ENCODE assay signal across 14 cellular contexts in genomic region chr2:127051116-127051779, GRCh38. TPM values are rescaled to one million over a fixed set of nuclear protein-coding genes. Genes with fewer than 3 reads are reported as not detected.
A peak's percentile ranks its signal among the peaks of the same experiment; 100 is the strongest.
DNase-seq lines count a peak whose midpoint lies in the region; ATAC-seq and TF ChIP-seq lines count a peak whose summit lies in the region.
"Had no signal": no experiment of that assay in that cellular context is flagged by ENCODE, and none has a peak within 500 bp of the region (broad histone marks: within the 10 kb centered on the region; RNA-seq: fewer than 3 reads in every experiment).

No MANE protein-coding gene starts in this region.

- H3K27ac ChIP-seq in left ventricle myocardium inferior (replicated peaks) (no peak overlapping the region), sigmoid colon (no peak overlapping the region)
- no peak overlapping the region for H3K27ac ChIP-seq in CD8-positive, alpha-beta T cell (ENCODE audit: low read depth, low read length)
- H3K27ac ChIP-seq: brain microvascular endothelial cell had no signal

- H3K4me3 Mint-ChIP-seq in CD8-positive, alpha-beta T cell, result no peak overlapping the region

- TF ChIP-seq CTCF in GM12872 (IDR thresholded peaks at IDR 0.05; ENCODE audit: insufficient read depth, low read depth, low read length), result 0 out of 3 replicates have a peak, but pooled peaks have one; percentile 11
- TF ChIP-seq CTCF in left ventricle myocardium inferior (IDR thresholded peaks at IDR 0.05; ENCODE audit: borderline replicate concordance), result no peak
- TF ChIP-seq CTCF in sigmoid colon (IDR thresholded peaks at IDR 0.05), result no peak
- no peak for TF ChIP-seq CTCF in CD8-positive, alpha-beta T cell (IDR thresholded peaks at IDR 0.05)

- H3K27me3 Mint-ChIP-seq in CD8-positive, alpha-beta T cell (ENCODE audit: low read depth), result no peaks in the 10 kb centered on the region

- POLR2A ChIA-PET in CD8-positive, alpha-beta T cell (lab: Charles Lee), result no interaction called here

- peaks cover 6% of the 10 kb centered on the region for H3K36me3 ChIP-seq in left ventricle myocardium inferior
- peaks cover 0 to 26% (median 4%) of the 10 kb centered on the region in 4 donors for H3K36me3 ChIP-seq in sigmoid colon
- no peaks in the 10 kb centered on the region for H3K36me3 ChIP-seq in CD8-positive, alpha-beta T cell (ENCODE audit: insufficient read depth, low read length)

- TF ChIP-seq POLR2A in sigmoid colon (IDR thresholded peaks at IDR 0.05), result no peak

- intact Hi-C loops in left ventricle myocardium inferior (cut with micrococcal nuclease), result no loop called here
- intact Hi-C loops in sigmoid colon (cut with DNase I), result no loop called here
- intact Hi-C loops in CD8-positive, alpha-beta T cell (cut with DNase I, micrococcal nuclease), result no loop called here

- H3K9me3 Mint-ChIP-seq in CD8-positive, alpha-beta T cell, result no peaks in the 10 kb centered on the region
- H3K9me3 Mint-ChIP-seq: activated T-helper 2 cell treated with anti-CD3 and anti-CD28 coated beads, Interferon-gamma antibody, Interleukin-2, Interleukin-4, amounts not matched to agents 10 μg/mL and 5 μg/mL and 100 μg/mL, durations not matched to agents 14 hours and 24 hours and 36 hours had no signal

- peaks cover 9% of the 10 kb centered on the region for H3K4me1 Mint-ChIP-seq in CD8-positive, alpha-beta T cell (ENCODE audit: low read depth)

- H3K27ac Mint-ChIP-seq in CD8-positive, alpha-beta T cell, result no peak overlapping the region
- H3K27ac Mint-ChIP-seq: activated T-helper 2 cell treated with anti-CD3 and anti-CD28 coated beads, Interferon-gamma antibody, Interleukin-2, Interleukin-4, amounts not matched to agents 10 μg/mL and 5 μg/mL and 100 μg/mL, durations not matched to agents 14 hours and 24 hours and 36 hours had no signal

- H3K27me3 ChIP-seq in left ventricle myocardium inferior (ENCODE audit: low read depth), result no peaks in the 10 kb centered on the region
- H3K27me3 ChIP-seq in sigmoid colon, result no peaks in the 10 kb centered on the region
- no peaks in the 10 kb centered on the region for H3K27me3 ChIP-seq in CD8-positive, alpha-beta T cell (ENCODE audit: insufficient read depth, low read length)
- H3K27me3 ChIP-seq: brain microvascular endothelial cell had no signal

- peaks cover 13% of the 10 kb centered on the region for H3K4me1 ChIP-seq in left ventricle myocardium inferior
- peaks cover 0 to 7% (median 2%) of the 10 kb centered on the region in 4 donors for H3K4me1 ChIP-seq in sigmoid colon
- peaks cover 6% of the 10 kb centered on the region for H3K4me1 ChIP-seq in CD8-positive, alpha-beta T cell (ENCODE audit: insufficient read depth, low read length)

- TF ChIP-seq EP300 in sigmoid colon (IDR thresholded peaks at IDR 0.05), result no peak

- 74 to 85% methylated on average over 24 of the region's 24 CpGs for WGBS in sigmoid colon, 2 donors

- in situ Hi-C loops in SK-MEL-5 (cut with HindIII; ENCODE audit: low pct_unique_long_range_greater_than_20kb, low sequenced_read_pairs) (no loop called here), G401 (cut with HindIII; ENCODE audit: low sequenced_read_pairs) (no loop called here)

- DNase-seq in SK-MEL-5 (ENCODE audit: low read depth, low spot score) (peak; percentile 7), left ventricle myocardium inferior (peak; percentile 14), sigmoid colon (peak; percentile 64), G401 (ENCODE audit: low spot score) (no peak), OCI-M2 (lab: John Stamatoyannopoulos, UW; ENCODE audit: unreplicated experiment) (no peak)
- no peak for DNase-seq in CD8-positive, alpha-beta T cell
- DNase-seq: brain microvascular endothelial cell; Kasumi-1; NCI-H2029 treated with DMSO at 0.1 percent for 48 hours; stimulated activated CD4-positive, alpha-beta T cell treated with anti-CD3 and anti-CD28 coated beads, Interleukin-4, amount 100 ng/mL, for 1 hour; stimulated activated naive CD4-positive, alpha-beta T cell had no signal

- peaks cover 49% of the 10 kb centered on the region for H3K36me3 Mint-ChIP-seq in CD8-positive, alpha-beta T cell

- CTCF ChIA-PET in CD8-positive, alpha-beta T cell (lab: Charles Lee), result interaction anchor here (1.0 to 3.4 kb wide), 9 partner anchors 9 to 54 kb away, joined by 3 to 9 read pairs (median 4); no protein-coding TSS in a partner anchor

- ATAC-seq in GM19324 (IDR thresholded peaks at IDR 0.05; ENCODE audit: low FRiP score, unreplicated experiment), result no peak
- ATAC-seq in CD8-positive, alpha-beta T cell, result no peak

- no peaks in the 10 kb centered on the region for H3K9me3 ChIP-seq in left ventricle myocardium inferior (replicated peaks)
- no peaks in the 10 kb centered on the region for H3K9me3 ChIP-seq in sigmoid colon
- no peaks in the 10 kb centered on the region for H3K9me3 ChIP-seq in CD8-positive, alpha-beta T cell (ENCODE audit: low read length)

- H3K4me3 ChIP-seq in left ventricle myocardium inferior (no peak overlapping the region), sigmoid colon (no peak overlapping the region)
- H3K4me3 ChIP-seq in CD8-positive, alpha-beta T cell (ENCODE audit: low read depth, low read length), result no peak overlapping the region

RNA-seq across cellular contexts. Expression of gene BIN1, which starts 55.7 kb away (rescaled TPM):
- 1.7 and 2.2 TPM in 2 replicates for total RNA-seq in SK-MEL-5 (2014; rRNA removed; shearing (Covaris generic))
- polyA plus RNA-seq in SK-MEL-5 (2015; cell fraction: cytosol; rRNA removed), result 2.7 and 3.0 TPM in 2 replicates
- polyA plus RNA-seq in SK-MEL-5 (2015; cell fraction: nucleus; rRNA removed), result 3.0 TPM in 2 replicates
- 15.8 TPM for total RNA-seq in left ventricle myocardium inferior
- 10 to 100 TPM; 36.1 to 57.9 (median 43.2) TPM for total RNA-seq in sigmoid colon
- polyA plus RNA-seq in sigmoid colon, result 10 to 100 TPM; 20.3 to 52.9 (median 34.8) TPM
- total RNA-seq in CD8-positive, alpha-beta T cell, result 10 to 100 TPM; 92.1 to 92.4 TPM
- total RNA-seq in G401 (2014; rRNA removed; shearing (Covaris generic)), result 11.1 and 14.2 TPM in 2 replicates

Comparison
In these comparisons a context has a peak if more than half of its experiments do, and no peak if none do; other contexts are left out.
1. DNase-seq: peak in SK-MEL-5 (single experiment), left ventricle myocardium inferior (single experiment) and sigmoid colon (single experiment); none in CD8-positive, alpha-beta T cell (0 of 7), G401 (single experiment) and OCI-M2 (single experiment).